8 cellular contexts compared by ENCODE assay signal in the genomic region with DNA sequence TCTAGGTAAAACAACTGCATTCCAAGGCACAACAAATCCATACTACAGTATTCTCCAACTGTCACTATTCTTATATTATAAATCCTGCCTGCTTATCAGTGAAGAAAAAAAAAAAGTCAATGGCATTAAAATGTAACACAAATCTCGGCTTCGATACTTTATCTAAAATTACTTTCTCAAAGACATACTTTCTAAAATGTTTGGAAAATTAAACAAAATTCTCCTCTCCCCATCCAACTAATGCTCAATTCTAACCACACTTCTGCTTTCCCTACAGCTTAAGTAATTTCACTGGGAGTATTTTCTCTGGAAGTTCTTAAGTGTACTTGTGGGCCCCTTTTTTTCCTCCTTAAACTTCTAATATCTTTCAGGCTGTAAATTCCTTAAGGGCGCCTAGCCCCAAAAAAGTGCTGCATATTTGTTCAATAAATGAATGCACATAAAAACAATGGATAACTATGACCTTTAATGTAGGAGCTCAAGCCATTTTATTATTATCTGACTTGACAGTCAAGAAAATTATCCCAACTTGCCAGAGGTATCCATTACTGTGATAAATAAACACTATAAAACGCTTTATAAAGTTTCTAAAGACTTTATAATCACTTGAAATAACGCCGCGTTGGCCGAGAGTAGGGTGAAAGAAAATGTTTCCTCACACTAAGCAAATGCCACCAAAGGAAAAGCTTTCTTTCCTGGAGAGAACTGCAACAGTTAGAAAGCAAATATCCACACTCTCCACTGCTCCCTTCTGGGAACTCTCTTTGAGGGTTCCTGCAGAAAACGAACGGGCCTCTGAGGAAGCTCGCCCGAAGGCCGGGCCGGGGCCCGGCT. TPM values are rescaled to one million over a fixed set of nuclear protein-coding genes. Genes with fewer than 3 reads are reported as not detected.
DNase-seq lines count a peak whose midpoint lies in the region; ATAC-seq and TF ChIP-seq lines count a peak whose summit lies in the region.

No MANE protein-coding gene starts in this region.

- ATAC-seq in HG02798 (IDR thresholded peaks at IDR 0.05; ENCODE audit: poor library complexity, unreplicated experiment) = no peak

- WGBS in H9 (ENCODE audit: extremely low coverage, insufficient read length, low lambda C conversion rate) = no CpG with 5 or more reads among the region's 15 CpGs

- no peak overlapping the region for H2BK15ac ChIP-seq in H9 (ENCODE audit: low read depth, low read length)

- peak overlapping the region; percentile 83; the same call in 1 of the 2 replicates for H3K4me3 ChIP-seq in iPS-18c (ENCODE audit: insufficient read depth, low read depth, low read length)
- peak overlapping the region; percentile 92 to 100 (median 99) for H3K4me3 ChIP-seq in subcutaneous abdominal adipose tissue (ENCODE audit: low read depth in 1 of 5, low read length in 5 of 5)

- H3K27ac ChIP-seq in H9 (ENCODE audit: insufficient read length, low read depth, low read length) (no peak overlapping the region), subcutaneous abdominal adipose tissue (ENCODE audit: low read depth, low read length) (peak overlapping the region; percentile 95)

- H3K79me2 ChIP-seq in H9 (ENCODE audit: insufficient read depth, low read length) = no peaks in the 10 kb centered on the region

- peak overlapping the region; percentile 96 to 97 for H3K4me3 Mint-ChIP-seq in H9
- peak overlapping the region; percentile 95 for H3K4me3 Mint-ChIP-seq in activated T-helper 2 cell treated with anti-CD3 and anti-CD28 coated beads, Interferon-gamma antibody, Interleukin-2, Interleukin-4, amounts not matched to agents 10 μg/mL and 5 μg/mL and 100 μg/mL, durations not matched to agents 14 hours and 24 hours and 36 hours (ENCODE audit: low read depth)

- H3K36me3 Mint-ChIP-seq in H9 (ENCODE audit: insufficient read depth in 1 of 3, low read depth in 3 of 3) = peaks cover 0 to 3% (median 0%) of the 10 kb centered on the region in 3 experiments; a peak in 1 of 7 replicates
- no peaks in the 10 kb centered on the region for H3K36me3 Mint-ChIP-seq in activated T-helper 2 cell treated with anti-CD3 and anti-CD28 coated beads, Interferon-gamma antibody, Interleukin-2, Interleukin-4, amounts not matched to agents 10 μg/mL and 5 μg/mL and 100 μg/mL, durations not matched to agents 14 hours and 24 hours and 36 hours (ENCODE audit: low read depth)

- no peak overlapping the region for H3K4ac ChIP-seq in H9 (ENCODE audit: low read depth, low read length)

- no peak overlapping the region for H3K14ac ChIP-seq in H9 (ENCODE audit: insufficient read depth, low read length)

- H3K4me1 Mint-ChIP-seq in H9 = peaks cover 14% of the 10 kb centered on the region in 2 experiments
- H3K4me1 Mint-ChIP-seq in activated T-helper 2 cell treated with anti-CD3 and anti-CD28 coated beads, Interferon-gamma antibody, Interleukin-2, Interleukin-4, amounts not matched to agents 10 μg/mL and 5 μg/mL and 100 μg/mL, durations not matched to agents 14 hours and 24 hours and 36 hours (ENCODE audit: low read depth) = peaks cover 24% of the 10 kb centered on the region

- no peaks in the 10 kb centered on the region for H3K9me3 Mint-ChIP-seq in H9
- H3K9me3 Mint-ChIP-seq in activated T-helper 2 cell treated with anti-CD3 and anti-CD28 coated beads, Interferon-gamma antibody, Interleukin-2, Interleukin-4, amounts not matched to agents 10 μg/mL and 5 μg/mL and 100 μg/mL, durations not matched to agents 14 hours and 24 hours and 36 hours = no peaks in the 10 kb centered on the region

- H3K9ac ChIP-seq in H9 (ENCODE audit: extremely low read depth, insufficient read length, low read length) (peak overlapping the region; percentile 30), subcutaneous abdominal adipose tissue (ENCODE audit: low read length in 5 of 5) (peak overlapping the region; percentile 84 to 100 (median 97))

- no peak overlapping the region for H4K8ac ChIP-seq in H9 (replicated peaks; ENCODE audit: insufficient read length, low read depth, low read length)

- no peak overlapping the region for H3K18ac ChIP-seq in H9 (ENCODE audit: insufficient read length, low read depth, low read length)

- no peaks in the 10 kb centered on the region for H3K9me3 ChIP-seq in H9 (ENCODE audit: control insufficient read depth, low read depth, low read length)
- H3K9me3 ChIP-seq in iPS-18c (ENCODE audit: control insufficient read depth, insufficient read depth, low read length) = no peaks in the 10 kb centered on the region
- H3K9me3 ChIP-seq in subcutaneous abdominal adipose tissue (ENCODE audit: control insufficient read depth in 5 of 5, low read length in 5 of 5) = no peaks in the 10 kb centered on the region

- H4K5ac ChIP-seq in H9 (ENCODE audit: insufficient read length, low read depth, low read length) = no peak overlapping the region

- H3K4me2 ChIP-seq in H9 (ENCODE audit: insufficient read depth, insufficient read length, low read length) = peak overlapping the region; percentile 39

- no peaks in the 10 kb centered on the region for H3K36me3 ChIP-seq in subcutaneous abdominal adipose tissue (ENCODE audit: control insufficient read depth in 5 of 5, insufficient read depth in 5 of 5, low read length in 5 of 5)

- H3K23me2 ChIP-seq in H9 (ENCODE audit: insufficient read length, low read depth, low read length, poor library complexity, severe bottlenecking) = no peaks in the 10 kb centered on the region

- H2BK5ac ChIP-seq in H9 (ENCODE audit: insufficient read length, low read length) = no peak overlapping the region

- no peak for TF ChIP-seq CTCF in H9 (conservative IDR thresholded peaks at IDR 0.05)

- H3K4me1 ChIP-seq in H9 (ENCODE audit: insufficient read depth, low read length) (no peaks in the 10 kb centered on the region), subcutaneous abdominal adipose tissue (ENCODE audit: control insufficient read depth in 5 of 5, insufficient read depth in 5 of 5, low read length in 5 of 5) (peaks cover 0 to 31% (median 22%) of the 10 kb centered on the region in 5 donors)

- no peak overlapping the region for H3K23ac ChIP-seq in H9 (ENCODE audit: insufficient read length, low read depth, low read length)

- no peak overlapping the region for H2BK12ac ChIP-seq in H9 (ENCODE audit: insufficient read length, low read depth, low read length)

- no peaks in the 10 kb centered on the region for H4K20me1 ChIP-seq in H9 (ENCODE audit: control insufficient read depth, insufficient read depth, insufficient read length)

- H3K27me3 ChIP-seq in H9 (ENCODE audit: insufficient read depth, low read length) (no peaks in the 10 kb centered on the region), subcutaneous abdominal adipose tissue (ENCODE audit: control insufficient read depth in 5 of 5, insufficient read depth in 4 of 5, low read length in 5 of 5) (no peaks in the 10 kb centered on the region)

- no peaks in the 10 kb centered on the region for H3K27me3 Mint-ChIP-seq in H9 (ENCODE audit: low read depth)
- H3K27me3 Mint-ChIP-seq in activated T-helper 2 cell treated with anti-CD3 and anti-CD28 coated beads, Interferon-gamma antibody, Interleukin-2, Interleukin-4, amounts not matched to agents 10 μg/mL and 5 μg/mL and 100 μg/mL, durations not matched to agents 14 hours and 24 hours and 36 hours (ENCODE audit: low read depth) = no peaks in the 10 kb centered on the region

- H3K79me1 ChIP-seq in H9 (ENCODE audit: insufficient read depth, low read depth, low read length, poor library complexity, severe bottlenecking) = peaks cover 2% of the 10 kb centered on the region

- no peak overlapping the region for H2BK120ac ChIP-seq in H9 (ENCODE audit: low read depth, low read length, poor library complexity, severe bottlenecking)

- H4K91ac ChIP-seq in H9 (ENCODE audit: insufficient read length, low read depth, low read length) = no peak overlapping the region

- no peak overlapping the region for H3T11ph ChIP-seq in H9 (ENCODE audit: low read length)

- intact Hi-C loops in activated T-helper 2 cell treated with anti-CD3 and anti-CD28 coated beads, Interferon-gamma antibody, Interleukin-2, Interleukin-4, amounts not matched to agents 10 μg/mL and 5 μg/mL and 100 μg/mL, durations not matched to agents 14 hours and 24 hours and 36 hours (cut with micrococcal nuclease) = loop anchor here (1.0 to 2.0 kb wide), 5 partner anchors 30 to 659 kb away; partner anchors contain the start of genes DTD2 and HECTD1

- DNase-seq in A172 (ENCODE audit: low spot score) (peak; percentile 22), H9 (no peak), GF-D8 (lab: John Stamatoyannopoulos, UW) (no peak), cerebellar nuclear complex (lab: John Stamatoyannopoulos, UW) (no peak)
- no peak for DNase-seq in activated T-helper 2 cell treated with anti-CD3 and anti-CD28 coated beads, Interferon-gamma antibody, Interleukin-2, Interleukin-4, amounts not matched to agents 10 μg/mL and 5 μg/mL and 100 μg/mL, durations not matched to agents 14 hours and 24 hours and 36 hours (ENCODE audit: low spot score)

- no peak overlapping the region for H2AK5ac ChIP-seq in H9 (ENCODE audit: insufficient read length, low read length)

- H2BK20ac ChIP-seq in H9 (ENCODE audit: low read depth, low read length, poor library complexity, severe bottlenecking) = no peak overlapping the region

- H3K56ac ChIP-seq in H9 (ENCODE audit: insufficient read length, low read depth, low read length) = no peak overlapping the region

- no peak overlapping the region for H2AFZ ChIP-seq in H9 (ENCODE audit: low read length)

- peak overlapping the region in 1 of 3 experiments; percentile 8; a peak in 2 of 7 replicates for H3K27ac Mint-ChIP-seq in H9
- H3K27ac Mint-ChIP-seq in activated T-helper 2 cell treated with anti-CD3 and anti-CD28 coated beads, Interferon-gamma antibody, Interleukin-2, Interleukin-4, amounts not matched to agents 10 μg/mL and 5 μg/mL and 100 μg/mL, durations not matched to agents 14 hours and 24 hours and 36 hours = no peak overlapping the region

RNA-seq across cellular contexts. Expression of gene HEATR5A, which starts 1.0 kb away (rescaled TPM):
- 21.6 and 31.6 TPM in 2 replicates for total RNA-seq in A172 (2014; rRNA removed; shearing (Covaris generic))
- 21.2 and 23.9 TPM in 2 replicates for total RNA-seq in H9 (2021)
- total RNA-seq in activated T-helper 2 cell treated with anti-CD3 and anti-CD28 coated beads, Interferon-gamma antibody, Interleukin-2, Interleukin-4, amounts not matched to agents 10 μg/mL and 5 μg/mL and 100 μg/mL, durations not matched to agents 14 hours and 24 hours and 36 hours = 23.1 TPM in 2 replicates

RNA-seq across cellular contexts. Expression of gene DTD2, which starts 37.9 kb away (rescaled TPM):
- 23.7 and 29.9 TPM in 2 replicates for total RNA-seq in A172 (2014; rRNA removed; shearing (Covaris generic))
- total RNA-seq in H9 (2021) = 14.8 and 15.6 TPM in 2 replicates
- 26.7 and 26.9 TPM in 2 replicates for total RNA-seq in activated T-helper 2 cell treated with anti-CD3 and anti-CD28 coated beads, Interferon-gamma antibody, Interleukin-2, Interleukin-4, amounts not matched to agents 10 μg/mL and 5 μg/mL and 100 μg/mL, durations not matched to agents 14 hours and 24 hours and 36 hours
